ENCODE assay signal across 8 cellular contexts in genomic region chr1:146376309-146376707, GRCh38.
DNase-seq lines count a peak whose midpoint lies in the region; ATAC-seq, FAIRE-seq and TF ChIP-seq lines count a peak whose summit lies in the region.
"Not testable (repeated sequence)": the region's sequence is repeated elsewhere in the genome, so short reads cannot be mapped to it uniquely, and the experiment has no call there.

No MANE protein-coding gene starts in this region.

- H3K9me3 ChIP-seq in HepG2 (ENCODE audit: low read length), result not testable (repeated sequence)

- peak overlapping the region; percentile 46 for H3K4me3 ChIP-seq in AG04449 (ENCODE audit: low read depth, low read length)
- H3K4me3 ChIP-seq in HepG2 (replicated peaks in 1 of 3; ENCODE audit: insufficient read depth in 1 of 3, low read depth in 2 of 3, low read length in 3 of 3), result not testable (repeated sequence)

- H3K4me1 Mint-ChIP-seq in activated CD4-positive, alpha-beta memory T cell treated with anti-CD3 and anti-CD28 coated beads, Interleukin-2, amount 10 ng/mL, durations not matched to agents 7 days and 5 days, result peaks cover 23% of the 10 kb centered on the region

- CTCF ChIA-PET in AG04449 (lab: Yijun Ruan, JAX); activated CD4-positive, alpha-beta memory T cell treated with anti-CD3 and anti-CD28 coated beads, Interleukin-2, amount 10 ng/mL, durations not matched to agents 7 days and 5 days (lab: Charles Lee); HepG2 (lab: Yijun Ruan, JAX; ENCODE audit: low intra/inter-chr PET ratio, low total read pairs): not testable (repeated sequence)

- POLR2A ChIA-PET in AG04449 (lab: Yijun Ruan, JAX) (interaction anchor here (0.7 to 2.5 kb wide), 3 partner anchors 9 to 1830 kb away, joined by 3 to 41 read pairs (median 4); no protein-coding TSS in a partner anchor), HepG2 (lab: Yijun Ruan, JAX) (interaction anchor here (0.9 to 2.7 kb wide), 3 partner anchors 11 to 1662 kb away, joined by 3 to 103 read pairs (median 10); no protein-coding TSS in a partner anchor)
- POLR2A ChIA-PET in activated CD4-positive, alpha-beta memory T cell treated with anti-CD3 and anti-CD28 coated beads, Interleukin-2, amount 10 ng/mL, durations not matched to agents 7 days and 5 days (lab: Charles Lee), result interaction anchor here (1.0 to 1.8 kb wide), 4 partner anchors 11 to 1830 kb away, joined by 3 to 69 read pairs (median 11); no protein-coding TSS in a partner anchor

- in situ Hi-C loops in HepG2 (cut with HindIII; ENCODE audit: extremely low pct_ligation_motif_present, low pct_unique_long_range_greater_than_20kb), result not testable (repeated sequence)

- 0% methylated on average over 8 of the region's 27 CpGs for WGBS in HepG2 (ENCODE audit: low lambda C conversion rate)

- TF ChIP-seq EP300 in HepG2 (IDR thresholded peaks at IDR 0.05; ENCODE audit: low read depth in 2 of 2, low read length in 2 of 2); HepG2 (CRISPR knock-in tag; IDR thresholded peaks at IDR 0.05; ENCODE audit: borderline replicate concordance): not testable (repeated sequence)

- H4K20me1 ChIP-seq in HepG2 (ENCODE audit: insufficient read depth, low read length), result not testable (repeated sequence)

- TF ChIP-seq POLR2A in HepG2 (IDR thresholded peaks at IDR 0.05; ENCODE audit: insufficient read depth in 1 of 2, low read depth in 2 of 2, low read length in 2 of 2), result not testable (repeated sequence)

- not testable (repeated sequence) for FAIRE-seq in HepG2 (lab: Jason Lieb, UNC)

- DNase-seq in AG04449 (ENCODE audit: low read depth, low spot score) (peak; percentile 14), HT1080 (ENCODE audit: low read depth) (peak; percentile 86), NOMO-1 treated with DMSO at 0.1 percent for 48 hours (lab: John Stamatoyannopoulos, UW; ENCODE audit: unreplicated experiment) (peak; percentile 48), dedifferentiated amniotic fluid mesenchymal stem cell (ENCODE audit: extremely low spot score) (peak; percentile 62), HepG2 (ENCODE audit: low spot score) (peak; percentile 59)
- DNase-seq in activated CD4-positive, alpha-beta memory T cell treated with anti-CD3 and anti-CD28 coated beads, Interleukin-2, amount 10 ng/mL, durations not matched to agents 7 days and 5 days, result peak; percentile 88
- peak; percentile 75 to 77 for DNase-seq in stimulated activated CD4-positive, alpha-beta T cell treated with anti-CD3 and anti-CD28 coated beads, Interleukin-15, amount 100 ng/mL, for 48 hours (ENCODE audit: low read depth in 2 of 2)

- ATAC-seq in GM19452 (IDR thresholded peaks at IDR 0.05; ENCODE audit: unreplicated experiment) (peak; percentile 50), HepG2 (peak; percentile 64)

- H3K36me3 ChIP-seq in HepG2 (replicated peaks in 1 of 2; ENCODE audit: control insufficient read depth in 1 of 2, insufficient read depth in 2 of 2, low read length in 2 of 2), result not testable (repeated sequence)

- peak overlapping the region; percentile 36; the same call in 1 of the 2 replicates for H3K4me2 ChIP-seq in HepG2 (ENCODE audit: low read depth, low read length)

- not testable (repeated sequence) for BruUV-seq in HepG2 (replicated peaks; lab: Mats Ljungman, UMichigan)

- not testable (repeated sequence) for H3K9me3 Mint-ChIP-seq in activated CD4-positive, alpha-beta memory T cell treated with anti-CD3 and anti-CD28 coated beads, Interleukin-2, amount 10 ng/mL, durations not matched to agents 7 days and 5 days

- not testable (repeated sequence) for H3K27me3 Mint-ChIP-seq in activated CD4-positive, alpha-beta memory T cell treated with anti-CD3 and anti-CD28 coated beads, Interleukin-2, amount 10 ng/mL, durations not matched to agents 7 days and 5 days

- H2AFZ ChIP-seq in HepG2 (ENCODE audit: low read length), result not testable (repeated sequence)

- not testable (repeated sequence) for H3K27me3 ChIP-seq in HepG2 (ENCODE audit: control insufficient read depth in 1 of 2, insufficient read depth in 2 of 2, low read length in 2 of 2)

- not testable (repeated sequence) for H3K27ac ChIP-seq in HepG2 (ENCODE audit: extremely low read length, insufficient read depth, low read length)

- peak overlapping the region; percentile 87 for H3K4me3 Mint-ChIP-seq in activated CD4-positive, alpha-beta memory T cell treated with anti-CD3 and anti-CD28 coated beads, Interleukin-2, amount 10 ng/mL, durations not matched to agents 7 days and 5 days

- not testable (repeated sequence) for H3K9ac ChIP-seq in HepG2 (ENCODE audit: insufficient read depth, low read depth, low read length)

- intact Hi-C loops in HepG2 (cut with micrococcal nuclease; ENCODE audit: unreplicated experiment), result not testable (repeated sequence)

- not testable (repeated sequence) for H3K79me2 ChIP-seq in HepG2 (ENCODE audit: insufficient read depth, low read length)

- peak overlapping the region; percentile 96 for H3K27ac Mint-ChIP-seq in activated CD4-positive, alpha-beta memory T cell treated with anti-CD3 and anti-CD28 coated beads, Interleukin-2, amount 10 ng/mL, durations not matched to agents 7 days and 5 days

- not testable (repeated sequence) for TF ChIP-seq CTCF in AG04449 (IDR thresholded peaks at IDR 0.05; ENCODE audit: insufficient read depth, low read length, missing control alignments); HepG2 (CRISPR knock-in tag; IDR thresholded peaks at IDR 0.05)

- not testable (repeated sequence) for H3K4me1 ChIP-seq in HepG2 (ENCODE audit: insufficient read depth, low read length)

- TF ChIP-seq RAD21 in HepG2 (CRISPR knock-in tag; IDR thresholded peaks at IDR 0.05), result not testable (repeated sequence)

- H3K36me3 Mint-ChIP-seq in activated CD4-positive, alpha-beta memory T cell treated with anti-CD3 and anti-CD28 coated beads, Interleukin-2, amount 10 ng/mL, durations not matched to agents 7 days and 5 days (ENCODE audit: low read depth), result not testable (repeated sequence)

TF ChIP-seq in HepG2, 621 proteins besides CTCF, POLR2A, EP300 and RAD21 (continues in another document):
- 0 out of 2 replicates have a peak, but pooled peaks have one; percentile 2 for TF ChIP-seq ZNF766 (CRISPR knock-in tag; IDR thresholded peaks at IDR 0.05; ENCODE audit: borderline replicate concordance)
- 0 out of 2 replicates have a peak, but pooled peaks have one; percentile 2 for TF ChIP-seq HOXD1 (CRISPR knock-in tag; IDR thresholded peaks at IDR 0.05)
- 0 out of 2 replicates have a peak, but pooled peaks have one; percentile 8 for TF ChIP-seq ZNF124 (CRISPR knock-in tag; IDR thresholded peaks at IDR 0.05)
- TF ChIP-seq CREM (IDR thresholded peaks at IDR 0.05), result peak; percentile 49
- TF ChIP-seq CREM (CRISPR knock-in tag; IDR thresholded peaks at IDR 0.05), result not testable (repeated sequence)
- peak; percentile 91 for TF ChIP-seq GABPB1 (CRISPR knock-in tag; IDR thresholded peaks at IDR 0.05)
- 0 out of 2 replicates have a peak, but pooled peaks have one; percentile 8 for TF ChIP-seq ZNF580 (CRISPR knock-in tag; IDR thresholded peaks at IDR 0.05; ENCODE audit: borderline replicate concordance, low read depth)
- TF ChIP-seq ZBTB21 (CRISPR knock-in tag; IDR thresholded peaks at IDR 0.05), result peak; percentile 56; the same call in 1 of the 2 replicates
- TF ChIP-seq KMT2B (CRISPR knock-in tag; IDR thresholded peaks at IDR 0.05), result peak; percentile 13; the same call in 1 of the 2 replicates
- peak; percentile 35; the same call in 1 of the 2 replicates for TF ChIP-seq SIX4 (CRISPR knock-in tag; IDR thresholded peaks at IDR 0.05)
- peak; percentile 28; the same call in 1 of the 2 replicates for TF ChIP-seq CBX5 (CRISPR knock-in tag; IDR thresholded peaks at IDR 0.05; ENCODE audit: borderline replicate concordance)
- 0 out of 2 replicates have a peak, but pooled peaks have one; percentile 5 for TF ChIP-seq KAT7 (CRISPR knock-in tag; IDR thresholded peaks at IDR 0.05; ENCODE audit: borderline replicate concordance)
- TF ChIP-seq, protein P1, sequence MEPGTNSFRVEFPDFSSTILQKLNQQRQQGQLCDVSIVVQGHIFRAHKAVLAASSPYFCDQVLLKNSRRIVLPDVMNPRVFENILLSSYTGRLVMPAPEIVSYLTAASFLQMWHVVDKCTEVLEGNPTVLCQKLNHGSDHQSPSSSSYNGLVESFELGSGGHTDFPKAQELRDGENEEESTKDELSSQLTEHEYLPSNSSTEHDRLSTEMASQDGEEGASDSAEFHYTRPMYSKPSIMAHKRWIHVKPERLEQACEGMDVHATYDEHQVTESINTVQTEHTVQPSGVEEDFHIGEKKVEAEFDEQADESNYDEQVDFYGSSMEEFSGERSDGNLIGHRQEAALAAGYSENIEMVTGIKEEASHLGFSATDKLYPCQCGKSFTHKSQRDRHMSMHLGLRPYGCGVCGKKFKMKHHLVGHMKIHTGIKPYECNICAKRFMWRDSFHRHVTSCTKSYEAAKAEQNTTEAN (CRISPR knock-in tag; conservative IDR thresholded peaks at IDR 0.05), result peak; percentile 11; the same call in 1 of the 2 replicates
- peak; percentile 83; the same call in 1 of the 2 replicates for TF ChIP-seq TFDP1 (CRISPR knock-in tag; IDR thresholded peaks at IDR 0.05; ENCODE audit: borderline replicate concordance)
- TF ChIP-seq NFYC (CRISPR knock-in tag; IDR thresholded peaks at IDR 0.05), result peak; percentile 39; the same call in 1 of the 2 replicates
- peak; percentile 46 for TF ChIP-seq GABPA (IDR thresholded peaks at IDR 0.05; ENCODE audit: low read depth, low read length)
- peak; percentile 83 for TF ChIP-seq GABPA (CRISPR knock-in tag; IDR thresholded peaks at IDR 0.05; ENCODE audit: low read depth)
- TF ChIP-seq NKX3-1 (CRISPR knock-in tag; IDR thresholded peaks at IDR 0.05), result peak; percentile 10; the same call in 1 of the 2 replicates

Comparison
In these comparisons a context has a peak if more than half of its experiments do, and no peak if none do; other contexts are left out.
1. DNase-seq: peak in every context shown above with its lines; median percentile 88 in activated CD4-positive, alpha-beta memory T cell treated with anti-CD3 and anti-CD28 coated beads, Interleukin-2, amount 10 ng/mL, durations not matched to agents 7 days and 5 days; 86 in HT1080; 76 in stimulated activated CD4-positive, alpha-beta T cell treated with anti-CD3 and anti-CD28 coated beads, Interleukin-15, amount 100 ng/mL, for 48 hours; 62 in dedifferentiated amniotic fluid mesenchymal stem cell; 59 in HepG2; 48 in NOMO-1 treated with DMSO at 0.1 percent for 48 hours; 14 in AG04449.